19 cellular contexts compared by ENCODE assay signal in the genomic region with DNA sequence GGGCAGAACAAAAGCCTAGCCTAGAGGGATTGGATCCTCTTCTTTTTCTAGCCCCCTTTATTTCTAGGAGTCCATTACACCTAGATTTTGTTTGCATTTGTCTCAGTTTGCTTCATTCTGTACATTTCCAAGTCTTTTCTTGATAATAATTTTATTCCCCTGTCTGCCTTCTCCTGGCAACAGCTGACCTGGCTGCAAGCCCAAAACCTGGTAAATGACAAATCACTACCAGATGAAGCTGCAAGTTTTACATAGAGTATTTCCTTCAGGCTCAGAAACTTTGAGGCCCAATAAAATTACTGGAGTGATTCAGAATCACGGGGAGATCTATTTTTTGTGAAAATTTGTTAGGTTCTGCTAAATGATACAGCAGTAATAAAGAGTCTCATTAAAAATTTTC. TPM values are rescaled to one million over a fixed set of nuclear protein-coding genes. Genes with fewer than 3 reads are reported as not detected.
DNase-seq lines count a peak whose midpoint lies in the region; ATAC-seq, FAIRE-seq and TF ChIP-seq lines count a peak whose summit lies in the region.
"Had no signal": no experiment of that assay in that cellular context is flagged by ENCODE, and none has a peak within 500 bp of the region (broad histone marks: within the 10 kb centered on the region; RNA-seq: fewer than 3 reads in every experiment).

No MANE protein-coding gene starts in this region.

- ATAC-seq in lower lobe of right lung (no peak), HG02938 (IDR thresholded peaks at IDR 0.05; ENCODE audit: unreplicated experiment) (no peak)
- ATAC-seq: gastrocnemius medialis had no signal

- TF ChIP-seq CTCF in endothelial cell of umbilical vein (IDR thresholded peaks at IDR 0.05; ENCODE audit: extremely low read depth in 1 of 2, insufficient read depth in 1 of 2, low read depth in 1 of 2, low read length in 2 of 2) (no peak), thyroid gland (IDR thresholded peaks at IDR 0.05) (no peak), lower lobe of right lung (IDR thresholded peaks at IDR 0.05) (no peak)

- H3K27ac Mint-ChIP-seq in activated naive CD8-positive, alpha-beta T cell treated with anti-CD3 and anti-CD28 coated beads for 36 hours = no peak overlapping the region
- H3K27ac Mint-ChIP-seq: HFFc6, immature natural killer cell had no signal

- H3K9me3 Mint-ChIP-seq in activated naive CD8-positive, alpha-beta T cell treated with anti-CD3 and anti-CD28 coated beads for 36 hours = no peaks in the 10 kb centered on the region

- peak; percentile 6 for DNase-seq in NCI-H345 (lab: John Stamatoyannopoulos, UW)
- no peak for DNase-seq in NCI-H345 treated with DMSO at 0.1 percent for 48 hours (lab: John Stamatoyannopoulos, UW; ENCODE audit: unreplicated experiment)
- DNase-seq in NCI-H446 treated with DMSO at 0.1 percent for 48 hours (lab: John Stamatoyannopoulos, UW) = peak; percentile 61
- DNase-seq in endothelial cell of umbilical vein (ENCODE audit: low read depth, low spot score) = peak; percentile 19
- peak; percentile 7 to 51 for DNase-seq in thyroid gland
- DNase-seq in lower lobe of right lung = no peak
- DNase-seq in activated naive CD8-positive, alpha-beta T cell treated with anti-CD3 and anti-CD28 coated beads for 36 hours = no peak
- DNase-seq: activated CD4-positive, alpha-beta T cell treated with anti-CD3 and anti-CD28 coated beads, Interleukin-2, amount 50 U/mL, for 1 hour; anterior cingulate cortex; DMS153; gastrocnemius medialis; HFFc6; immature natural killer cell; NCI-H510A treated with DMSO at 0.1 percent for 48 hours; Peyer's patch had no signal

- H3K9me1 ChIP-seq in endothelial cell of umbilical vein (replicated peaks; ENCODE audit: control insufficient read depth, extremely low read depth, insufficient read depth, low read length) = no peaks in the 10 kb centered on the region

- no peak for FAIRE-seq in endothelial cell of umbilical vein (lab: Jason Lieb, UNC)

- H3K9me3 ChIP-seq in endothelial cell of umbilical vein (replicated peaks; ENCODE audit: control insufficient read depth, insufficient read depth, low read length) = no peaks in the 10 kb centered on the region
- H3K9me3 ChIP-seq in thyroid gland = no peaks in the 10 kb centered on the region
- no peaks in the 10 kb centered on the region for H3K9me3 ChIP-seq in lower lobe of right lung
- H3K9me3 ChIP-seq: gastrocnemius medialis, pancreas, Peyer's patch had no signal

- no peak overlapping the region for H3K4me2 ChIP-seq in endothelial cell of umbilical vein (ENCODE audit: insufficient read depth, low read length)

- no peak overlapping the region for H3K4me3 Mint-ChIP-seq in activated naive CD8-positive, alpha-beta T cell treated with anti-CD3 and anti-CD28 coated beads for 36 hours
- H3K4me3 Mint-ChIP-seq: HFFc6, immature natural killer cell had no signal

- H2AFZ ChIP-seq in endothelial cell of umbilical vein (ENCODE audit: low read depth, low read length) = no peak overlapping the region

- H3K9ac ChIP-seq in endothelial cell of umbilical vein (replicated peaks; ENCODE audit: extremely low read depth, insufficient read depth, low read length) = no peak overlapping the region

- no peaks in the 10 kb centered on the region for H3K4me1 ChIP-seq in endothelial cell of umbilical vein (ENCODE audit: control insufficient read depth, extremely low read depth, insufficient read depth, low read length)
- H3K4me1 ChIP-seq in thyroid gland = no peaks in the 10 kb centered on the region
- H3K4me1 ChIP-seq in lower lobe of right lung = no peaks in the 10 kb centered on the region
- H3K4me1 ChIP-seq: gastrocnemius medialis, pancreas, Peyer's patch had no signal

- H3K79me2 ChIP-seq in endothelial cell of umbilical vein (ENCODE audit: control insufficient read depth, insufficient read depth, low read length) = no peaks in the 10 kb centered on the region

- CTCF ChIA-PET in endothelial cell of umbilical vein (lab: Charles Lee) = interaction anchor here (1.5 to 2.0 kb wide), 2 partner anchors 13 to 22 kb away, joined by 3 to 4 read pairs; no protein-coding TSS in a partner anchor

- dilution Hi-C loops in endothelial cell of umbilical vein (cut with MboI; ENCODE audit: extremely low pct_ligation_motif_present, low sequenced_read_pairs) = no loop called here

- H3K27me3 Mint-ChIP-seq in activated naive CD8-positive, alpha-beta T cell treated with anti-CD3 and anti-CD28 coated beads for 36 hours = no peaks in the 10 kb centered on the region

- WGBS in thyroid gland, 2 donors = 47 to 60% methylated on average over 1 of the region's 1 CpG

- no peak overlapping the region for H3K4me3 ChIP-seq in endothelial cell of umbilical vein (replicated peaks in 1 of 3; ENCODE audit: insufficient read depth in 1 of 3, low read depth in 1 of 3, low read length in 3 of 3)
- H3K4me3 ChIP-seq in thyroid gland (replicated peaks in 1 of 3) = no peak overlapping the region
- H3K4me3 ChIP-seq in lower lobe of right lung = no peak overlapping the region
- H3K4me3 ChIP-seq: gastrocnemius medialis, pancreas, Peyer's patch had no signal

- TF ChIP-seq POLR2A in endothelial cell of umbilical vein (IDR thresholded peaks at IDR 0.05; ENCODE audit: low read depth, low read length) (no peak), thyroid gland (IDR thresholded peaks at IDR 0.05) (no peak)

- intact Hi-C loops in endothelial cell of umbilical vein (cut with micrococcal nuclease) = no loop called here
- intact Hi-C loops in thyroid gland (cut with DNase I) = no loop called here
- intact Hi-C loops in lower lobe of right lung (cut with DNase I) = no loop called here

- no TSS peak for BruUV-seq in endothelial cell of umbilical vein (replicated peaks; lab: Mats Ljungman, UMichigan)

- H3K36me3 Mint-ChIP-seq in activated naive CD8-positive, alpha-beta T cell treated with anti-CD3 and anti-CD28 coated beads for 36 hours = no peaks in the 10 kb centered on the region
- H3K36me3 Mint-ChIP-seq: immature natural killer cell had no signal

- POLR2A ChIA-PET in endothelial cell of umbilical vein (lab: Charles Lee) = no interaction called here

- H3K27ac ChIP-seq in endothelial cell of umbilical vein (ENCODE audit: insufficient read depth, low read depth, low read length) (no peak overlapping the region), thyroid gland (no peak overlapping the region), lower lobe of right lung (no peak overlapping the region)
- H3K27ac ChIP-seq: gastrocnemius medialis, pancreas, Peyer's patch had no signal

- no peaks in the 10 kb centered on the region for H3K36me3 ChIP-seq in endothelial cell of umbilical vein (ENCODE audit: control insufficient read depth in 2 of 2, extremely low read depth in 1 of 2, insufficient read depth in 2 of 2, low read length in 2 of 2)
- H3K36me3 ChIP-seq in thyroid gland = no peaks in the 10 kb centered on the region
- H3K36me3 ChIP-seq in lower lobe of right lung = no peaks in the 10 kb centered on the region
- H3K36me3 ChIP-seq: gastrocnemius medialis, pancreas, Peyer's patch had no signal

- H4K20me1 ChIP-seq in endothelial cell of umbilical vein (replicated peaks; ENCODE audit: control insufficient read depth, extremely low read depth, insufficient read depth, low read length) = no peaks in the 10 kb centered on the region

- H3K27me3 ChIP-seq in endothelial cell of umbilical vein (ENCODE audit: control insufficient read depth in 2 of 2, insufficient read depth in 2 of 2, low read length in 2 of 2) = peaks cover 0 to 2% of the 10 kb centered on the region in 2 experiments
- H3K27me3 ChIP-seq in thyroid gland = no peaks in the 10 kb centered on the region
- no peaks in the 10 kb centered on the region for H3K27me3 ChIP-seq in lower lobe of right lung (ENCODE audit: low read depth)
- H3K27me3 ChIP-seq: gastrocnemius medialis, pancreas, Peyer's patch had no signal

- H3K4me1 Mint-ChIP-seq in activated naive CD8-positive, alpha-beta T cell treated with anti-CD3 and anti-CD28 coated beads for 36 hours = no peaks in the 10 kb centered on the region
- H3K4me1 Mint-ChIP-seq: immature natural killer cell had no signal

TF ChIP-seq in endothelial cell of umbilical vein, 7 proteins besides CTCF, POLR2A, EP300 and RAD21:
- TF ChIP-seq EZH2 (IDR thresholded peaks at IDR 0.05; ENCODE audit: borderline replicate concordance, low read depth, low read length, severe bottlenecking) (no peak), JUN (IDR thresholded peaks at IDR 0.05; ENCODE audit: borderline replicate concordance, insufficient read depth, insufficient read length, low read depth) (no peak), GATA2 (IDR thresholded peaks at IDR 0.05; ENCODE audit: insufficient read depth, insufficient read length, low read depth, low read length) (no peak), MAX (IDR thresholded peaks at IDR 0.05; ENCODE audit: insufficient read depth, insufficient read length) (no peak), MYC (IDR thresholded peaks at IDR 0.05; ENCODE audit: low read depth, low read length) (no peak), POLR2AphosphoS5 (IDR thresholded peaks at IDR 0.05; ENCODE audit: insufficient read depth, low read depth, low read length) (no peak), FOS (IDR thresholded peaks at IDR 0.05; ENCODE audit: borderline replicate concordance, insufficient read depth, low read length) (no peak)

RNA-seq across cellular contexts. Expression of gene LHX8, which starts 36.5 kb away (rescaled TPM):
- total RNA-seq in endothelial cell of umbilical vein (not detected in 2 replicates), thyroid gland (1 to 10 TPM in 1 of 4 donors, under 1 TPM in 2, not detected in 1; 0.22 to 1.9 (median 0.79) TPM), lower lobe of right lung (not detected)
- polyA plus RNA-seq in endothelial cell of umbilical vein = not detected in 2 replicates
- polyA plus RNA-seq in endothelial cell of umbilical vein (2011; cell fraction: cytosol; rRNA removed) = not detected in 2 replicates
- polyA plus RNA-seq in endothelial cell of umbilical vein (2011; cell fraction: nucleus; rRNA removed) = not detected in 2 replicates
- polyA plus RNA-seq in endothelial cell of umbilical vein (2012) = not detected in 2 replicates
- polyA minus RNA-seq in endothelial cell of umbilical vein = not detected in 2 replicates
- polyA minus RNA-seq in endothelial cell of umbilical vein (2011; cell fraction: cytosol; rRNA and poly(A)+ RNA removed) = not detected
- not detected in 2 replicates for polyA minus RNA-seq in endothelial cell of umbilical vein (2011; cell fraction: nucleus; rRNA and poly(A)+ RNA removed)
- not detected for total RNA-seq in activated naive CD8-positive, alpha-beta T cell treated with anti-CD3 and anti-CD28 coated beads for 36 hours
- total RNA-seq: gastrocnemius medialis, HFFc6, pancreas, Peyer's patch, subcutaneous adipose tissue had no signal
- polyA plus RNA-seq: AG04450, immature natural killer cell, pancreas had no signal

Comparison
In these comparisons a context has a peak if more than half of its experiments do, and no peak if none do; other contexts are left out.
1. DNase-seq: peak in NCI-H345 (single experiment), NCI-H446 treated with DMSO at 0.1 percent for 48 hours (single experiment), endothelial cell of umbilical vein (single experiment) and thyroid gland (2 of 2); none in NCI-H345 treated with DMSO at 0.1 percent for 48 hours (single experiment), lower lobe of right lung (single experiment) and activated naive CD8-positive, alpha-beta T cell treated with anti-CD3 and anti-CD28 coated beads for 36 hours (single experiment).